20 cellular contexts compared by ENCODE assay signal in the genomic region with DNA sequence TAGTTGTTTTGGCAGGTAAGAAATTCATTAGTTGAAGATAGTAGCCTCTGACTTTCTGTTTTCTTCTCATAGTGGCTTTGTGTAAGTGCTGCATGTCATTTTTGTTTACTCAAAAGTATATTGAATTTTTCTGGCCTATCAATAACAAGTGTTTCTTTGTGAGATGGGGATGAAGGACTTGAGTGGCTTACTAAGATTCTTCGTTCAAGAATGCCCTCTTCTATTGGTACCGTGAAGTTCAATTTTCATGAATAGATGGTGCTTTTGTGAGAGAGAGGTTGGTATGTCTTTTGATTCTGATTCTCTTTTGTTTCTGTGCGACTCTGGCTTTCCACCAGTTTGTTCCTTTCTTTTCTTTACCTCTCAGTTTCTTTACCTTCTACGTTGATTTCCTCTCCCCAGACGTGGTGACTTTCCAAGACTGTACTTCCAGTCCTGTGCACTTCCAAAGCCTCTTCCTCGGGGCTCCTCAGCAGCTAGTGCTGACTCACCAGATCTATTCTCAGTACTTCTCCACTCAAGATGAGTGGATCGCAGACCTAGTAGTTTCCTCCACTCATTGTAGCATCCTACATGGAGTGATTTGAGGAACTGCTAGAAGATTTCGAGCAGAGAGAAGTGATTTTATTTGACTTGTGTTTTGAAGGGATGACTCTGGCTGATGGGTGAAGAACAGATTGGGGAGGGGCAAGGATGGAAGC.
DNase-seq lines count a peak whose midpoint lies in the region; ATAC-seq, FAIRE-seq and TF ChIP-seq lines count a peak whose summit lies in the region.
"Had no signal": no experiment of that assay in that cellular context is flagged by ENCODE, and none has a peak within 500 bp of the region (broad histone marks: within the 10 kb centered on the region; RNA-seq: fewer than 3 reads in every experiment).

No MANE protein-coding gene starts in this region.

- H3K36me3 ChIP-seq in K562 (ENCODE audit: control insufficient read depth, insufficient read depth, low read length) (no peaks in the 10 kb centered on the region), left lung (no peaks in the 10 kb centered on the region), HAP-1 (replicated peaks) (no peaks in the 10 kb centered on the region)

- intact Hi-C loops in K562 (cut with micrococcal nuclease) = no loop called here
- intact Hi-C loops in left lung (cut with DNase I) = no loop called here

- no TSS peak for BruUV-seq in K562 (replicated peaks; lab: Mats Ljungman, UMichigan)

- no peaks in the 10 kb centered on the region for H4K20me1 ChIP-seq in K562 (replicated peaks; ENCODE audit: control insufficient read depth, insufficient read depth, low read length)

- CTCF ChIA-PET in K562 (lab: Yijun Ruan, JAX; ENCODE audit: low intra/inter-chr PET ratio) = no interaction called here

- POLR2A ChIA-PET in K562 (lab: Yijun Ruan, JAX) = interaction anchor here (1.0 kb wide), 1 partner anchor 9 kb away, joined by 3 read pairs; no protein-coding TSS in a partner anchor

- DNase-seq in CD1c-positive myeloid dendritic cell (ENCODE audit: extremely low spot score) (peak; percentile 66), H54 (ENCODE audit: insufficient read length, low spot score) (no peak), K562 (ENCODE audit: extremely low read depth in 1 of 4, low spot score in 3 of 4) (no peak), left lung (no peak), HAP-1 (ENCODE audit: low spot score in 2 of 2) (no peak), NCI-H1930 (lab: John Stamatoyannopoulos, UW) (no peak)
- DNase-seq: ACHN; CD4-positive, alpha-beta memory T cell; DMS79; HCEC 1CT; NCI-H1417; NCI-H187 treated with DMSO at 0.1 percent for 48 hours; NCI-H2171 treated with DMSO at 0.1 percent for 48 hours; NCI-H774; PC-9; SK-N-SH had no signal

- no peaks in the 10 kb centered on the region for H3K9me1 ChIP-seq in K562 (ENCODE audit: control insufficient read depth, insufficient read depth, low read length)

- H3K9ac ChIP-seq in K562 (ENCODE audit: insufficient read depth in 1 of 2, low read depth in 2 of 2, low read length in 2 of 2) = no peak overlapping the region
- H3K9ac ChIP-seq: SK-N-SH had no signal

- H3K4me2 ChIP-seq in K562 (ENCODE audit: insufficient read depth, low read length) = no peak overlapping the region
- H3K4me2 ChIP-seq: PC-9, SK-N-SH had no signal

- peak; percentile 58 for FAIRE-seq in H54 (lab: Jason Lieb, UNC)
- FAIRE-seq in K562 (lab: Jason Lieb, UNC) = no peak
- FAIRE-seq: D721Med, HTR-8/SVneo had no signal

- TF ChIP-seq POLR2A in H54 (IDR thresholded peaks at IDR 0.05; ENCODE audit: low read depth, low read length) = no peak
- TF ChIP-seq POLR2A in K562 (conservative IDR thresholded peaks at IDR 0.05) = no peak

- H3K27ac ChIP-seq in K562 (ENCODE audit: extremely low read depth, low read depth, low read length) = no peak overlapping the region
- no peak overlapping the region for H3K27ac ChIP-seq in left lung
- H3K27ac ChIP-seq: PC-9 had no signal

- 0% methylated on average over 8 of the region's 8 CpGs for WGBS in K562 (ENCODE audit: insufficient coverage, low coverage, missing lambda C conversion rate)

- H3K4me3 ChIP-seq in K562 (no peak overlapping the region), left lung (no peak overlapping the region), HAP-1 (no peak overlapping the region)
- H3K4me3 ChIP-seq: PC-9 had no signal

- TF ChIP-seq CTCF in K562 (IDR thresholded peaks at IDR 0.05 in 2 of 3, conservative IDR thresholded peaks at IDR 0.05 in 1 of 3; ENCODE audit: insufficient read depth in 2 of 3, low read depth in 1 of 3, low read length in 3 of 3) (no peak), left lung (IDR thresholded peaks at IDR 0.05) (no peak)

- no peaks in the 10 kb centered on the region for H3K79me2 ChIP-seq in K562 (ENCODE audit: control insufficient read depth, insufficient read depth, low read length)

- H3K27me3 ChIP-seq in K562 (ENCODE audit: control insufficient read depth in 2 of 2, insufficient read depth in 2 of 2, low read length in 2 of 2) (peaks cover 18 to 37% of the 10 kb centered on the region in 2 experiments), left lung (peaks cover 8 to 14% of the 10 kb centered on the region in 2 donors), HAP-1 (ENCODE audit: low read depth) (0 out of 2 replicates have a peak, but pooled peaks cover 5% of the 10 kb centered on the region)

- in situ Hi-C loops in K562 (cut with MboI) = no loop called here
- in situ Hi-C loops in HAP-1 (cut with MboI; ENCODE audit: low sequenced_read_pairs) = no loop called here

- no peak for TF ChIP-seq RAD21 in K562 (CRISPR knock-in tag; conservative IDR thresholded peaks at IDR 0.05 in 1 of 2, IDR thresholded peaks at IDR 0.05 in 1 of 2)

- no peak overlapping the region for H2AFZ ChIP-seq in K562 (ENCODE audit: low read depth, low read length)
- H2AFZ ChIP-seq: PC-9 had no signal

- ATAC-seq in K562 = no peak
- peak; percentile 33 for ATAC-seq in left lung
- ATAC-seq in HG03045 (IDR thresholded peaks at IDR 0.05; ENCODE audit: unreplicated experiment) = no peak
- ATAC-seq in GM19035 (IDR thresholded peaks at IDR 0.05; ENCODE audit: unreplicated experiment) = no peak

- H3K9me3 ChIP-seq in K562 (replicated peaks; ENCODE audit: control insufficient read depth, insufficient read depth, low read depth, low read length) = no peaks in the 10 kb centered on the region
- no peaks in the 10 kb centered on the region for H3K9me3 ChIP-seq in left lung
- H3K9me3 ChIP-seq in HAP-1 = no peaks in the 10 kb centered on the region

- TF ChIP-seq EP300 in K562 (IDR thresholded peaks at IDR 0.05; ENCODE audit: low read length) = no peak

- H3K4me1 ChIP-seq in K562 (replicated peaks in 1 of 2; ENCODE audit: control insufficient read depth in 2 of 2, insufficient read depth in 2 of 2, low read length in 2 of 2) = no peaks in the 10 kb centered on the region
- no peaks in the 10 kb centered on the region for H3K4me1 ChIP-seq in left lung
- H3K4me1 ChIP-seq in HAP-1 = no peaks in the 10 kb centered on the region

TF ChIP-seq in K562, 482 proteins besides CTCF, POLR2A, EP300 and RAD21:
- TF ChIP-seq ZNF316 (IDR thresholded peaks at IDR 0.05) = peak; percentile 17; the same call in 1 of the 2 replicates
- no peak for TF ChIP-seq TAF1 (IDR thresholded peaks at IDR 0.05; ENCODE audit: control insufficient read depth, extremely low read depth, insufficient read depth, low read length, severe bottlenecking)
- 0 out of 2 replicates have a peak, but pooled peaks have one; percentile 12 for TF ChIP-seq C11orf30 (IDR thresholded peaks at IDR 0.05; ENCODE audit: low read depth)
TF ChIP-seq in K562: peak in this region for 2.
